ENCODE assay signal across 1 cellular context in the genomic region with DNA sequence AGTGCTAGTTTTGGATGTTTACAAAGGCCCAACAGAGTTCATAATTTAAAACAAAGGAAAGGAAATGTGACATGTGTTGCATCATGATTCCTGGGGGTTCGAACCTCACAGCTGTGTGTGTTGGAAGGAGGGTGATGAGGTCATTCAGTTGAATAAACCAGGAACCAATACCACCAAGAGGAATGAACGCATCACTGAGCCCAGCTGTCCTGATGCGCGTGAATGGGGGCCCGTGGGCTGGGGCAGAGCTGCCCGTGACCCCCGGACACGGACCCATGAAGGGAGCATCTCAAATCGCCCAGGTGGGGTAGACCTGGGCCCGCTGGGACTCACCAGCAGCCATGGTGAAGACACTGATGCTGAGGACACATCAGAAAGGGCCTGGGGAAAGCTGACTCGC.
TF ChIP-seq lines count a peak whose summit lies in the region.

No MANE protein-coding gene starts in this region.

TF ChIP-seq in endothelial cell of umbilical vein, 7 proteins besides CTCF, POLR2A, EP300 and RAD21:
- TF ChIP-seq GATA2 (IDR thresholded peaks at IDR 0.05; ENCODE audit: insufficient read depth, insufficient read length, low read depth, low read length) (no peak), MAX (IDR thresholded peaks at IDR 0.05; ENCODE audit: insufficient read depth, insufficient read length) (no peak)
